In genomic region chr5:120457839-120458507, GRCh38 we compare ENCODE assay signal across 8 cellular contexts. TPM values are rescaled to one million over a fixed set of nuclear protein-coding genes. Genes with fewer than 3 reads are reported as not detected.
A peak's percentile ranks its signal among the peaks of the same experiment; 100 is the strongest.
DNase-seq lines count a peak whose midpoint lies in the region; ATAC-seq and TF ChIP-seq lines count a peak whose summit lies in the region.

No MANE protein-coding gene starts in this region.

- WGBS in heart right ventricle, 2 donors, result 49 to 53% methylated on average over 20 of the region's 20 CpGs

- no peak overlapping the region for H3K27ac Mint-ChIP-seq in activated naive CD4-positive, alpha-beta T cell treated with anti-CD3 and anti-CD28 coated beads for 36 hours

- intact Hi-C loops in activated naive CD4-positive, alpha-beta T cell treated with anti-CD3 and anti-CD28 coated beads for 36 hours (cut with micrococcal nuclease), result loop anchor here (2.0 to 10.0 kb wide), 3 partner anchors 513 to 1469 kb away; partner anchors contain the start of gene DTWD2
- intact Hi-C loops in heart right ventricle (cut with DNase I), result loop anchor here in 7 of 10 donors (2.0 to 10.0 kb wide), 6 partner anchors 316 to 516 kb away; no protein-coding TSS in a partner anchor

- H3K4me3 ChIP-seq in heart right ventricle, result peak overlapping the region in 9 of 10 donors; percentile 26 to 51 (median 44)

- H3K9me3 Mint-ChIP-seq in activated naive CD4-positive, alpha-beta T cell treated with anti-CD3 and anti-CD28 coated beads for 36 hours, result no peaks in the 10 kb centered on the region

- no peaks in the 10 kb centered on the region for H3K36me3 Mint-ChIP-seq in activated naive CD4-positive, alpha-beta T cell treated with anti-CD3 and anti-CD28 coated beads for 36 hours (ENCODE audit: low read depth)

- no peaks in the 10 kb centered on the region for H3K4me1 Mint-ChIP-seq in activated naive CD4-positive, alpha-beta T cell treated with anti-CD3 and anti-CD28 coated beads for 36 hours (ENCODE audit: low read depth)

- peaks cover 10% of the 10 kb centered on the region for H3K27me3 Mint-ChIP-seq in activated naive CD4-positive, alpha-beta T cell treated with anti-CD3 and anti-CD28 coated beads for 36 hours (ENCODE audit: low read depth)

- DNase-seq in Caki2 (ENCODE audit: low read depth), result peak; percentile 83
- peak; percentile 34 to 56 for DNase-seq in NOMO-1 (lab: John Stamatoyannopoulos, UW; ENCODE audit: unreplicated experiment in 2 of 2)
- peak; percentile 53 for DNase-seq in activated naive CD4-positive, alpha-beta T cell treated with anti-CD3 and anti-CD28 coated beads for 36 hours
- peak; percentile 74 to 80 for DNase-seq in heart right ventricle
- DNase-seq in renal cortical epithelial cell (ENCODE audit: low read depth), result peak; percentile 50
- no peak for DNase-seq in T-helper 9 cell

- peaks cover 0 to 2% (median 0%) of the 10 kb centered on the region in 7 donors for H3K27me3 ChIP-seq in heart right ventricle

- H3K4me3 Mint-ChIP-seq in activated naive CD4-positive, alpha-beta T cell treated with anti-CD3 and anti-CD28 coated beads for 36 hours, result peak overlapping the region; percentile 30

- peak overlapping the region in 5 of 10 donors; percentile 29 to 65 (median 45) for H3K27ac ChIP-seq in heart right ventricle

- in situ Hi-C loops in Caki2 (cut with HindIII; ENCODE audit: low pct_unique_long_range_greater_than_20kb, low sequenced_read_pairs), result no loop called here

- TF ChIP-seq CTCF in heart right ventricle (IDR thresholded peaks at IDR 0.05), result peak; percentile 64 to 88 (median 78)

- CTCF ChIA-PET in activated naive CD4-positive, alpha-beta T cell treated with anti-CD3 and anti-CD28 coated beads for 36 hours (lab: Charles Lee), result interaction anchor here (0.6 kb wide), 1 partner anchor 40 kb away, joined by 3 read pairs; no protein-coding TSS in a partner anchor

- no peaks in the 10 kb centered on the region for H3K9me3 ChIP-seq in heart right ventricle

- H3K36me3 ChIP-seq in heart right ventricle, result no peaks in the 10 kb centered on the region

- peaks cover 0 to 16% (median 6%) of the 10 kb centered on the region in 9 donors for H3K4me1 ChIP-seq in heart right ventricle

- ATAC-seq in GM19351 (IDR thresholded peaks at IDR 0.05; ENCODE audit: unreplicated experiment), result peak; percentile 84
- peak; percentile 90 for ATAC-seq in HG03175 (IDR thresholded peaks at IDR 0.05; ENCODE audit: unreplicated experiment)
- peak; percentile 57 to 90 (median 80) for ATAC-seq in heart right ventricle

RNA-seq across cellular contexts. Expression of gene PRR16, which starts 6.1 kb away (rescaled TPM):
- total RNA-seq in Caki2 (2014; rRNA removed; shearing (Covaris generic); ENCODE audit: low replicate concordance), result 2.2 and 4.5 TPM in 2 replicates
- not detected for total RNA-seq in activated naive CD4-positive, alpha-beta T cell treated with anti-CD3 and anti-CD28 coated beads for 36 hours
- total RNA-seq in heart right ventricle, result 10 to 100 TPM in 6 of 10 donors, 1 to 10 TPM in 4; 5.6 to 22.9 (median 11.7) TPM
- polyA plus RNA-seq in heart right ventricle, result 1 to 10 TPM; 5.3 to 6.1 TPM
- 0.35 and 0.70 TPM in 2 replicates for total RNA-seq in renal cortical epithelial cell
